16 cellular contexts compared by ENCODE assay signal in genomic region chr12:130920711-130921381, GRCh38. TPM values are rescaled to one million over a fixed set of nuclear protein-coding genes. Genes with fewer than 3 reads are reported as not detected.
DNase-seq lines count a peak whose midpoint lies in the region; ATAC-seq and TF ChIP-seq lines count a peak whose summit lies in the region.
"Had no signal": no experiment of that assay in that cellular context is flagged by ENCODE, and none has a peak within 500 bp of the region (broad histone marks: within the 10 kb centered on the region; RNA-seq: fewer than 3 reads in every experiment).

No MANE protein-coding gene starts in this region.

- 39 to 66% methylated on average over 8 of the region's 8 CpGs for WGBS in lung, 2 donors

- H3K9ac ChIP-seq in fibroblast of lung (ENCODE audit: insufficient read depth, low read length): no peak overlapping the region
- H3K9ac ChIP-seq: KMS-11 had no signal

- H3K27me3 Mint-ChIP-seq in HFFc6 (ENCODE audit: insufficient read depth): peaks cover 12% of the 10 kb centered on the region

- H3K27me3 ChIP-seq in fibroblast of lung (ENCODE audit: control insufficient read depth, insufficient read depth, low read length): no peaks in the 10 kb centered on the region
- no peaks in the 10 kb centered on the region for H3K27me3 ChIP-seq in lung (ENCODE audit: control insufficient read depth, insufficient read depth)
- H3K27me3 ChIP-seq in upper lobe of right lung: no peaks in the 10 kb centered on the region

- ATAC-seq in lung (ENCODE audit: insufficient read depth, low FRiP score) (peak; percentile 69), upper lobe of right lung (peak; percentile 76), HG03196 (IDR thresholded peaks at IDR 0.05; ENCODE audit: unreplicated experiment) (no peak)

- H3K4me1 Mint-ChIP-seq in HFFc6 (ENCODE audit: low read depth): peaks cover 15% of the 10 kb centered on the region

- no peak overlapping the region for H3K27ac Mint-ChIP-seq in HFFc6
- H3K27ac Mint-ChIP-seq: activated naive CD4-positive, alpha-beta T cell treated with anti-CD3 and anti-CD28 coated beads for 36 hours; stimulated activated naive CD8-positive, alpha-beta T cell treated with anti-CD3 and anti-CD28 coated beads, Interleukin-15, Interleukin-2, amounts not matched to agents 100 ng/mL and 50 ng/mL, for 24 hours had no signal

- H3K4me3 ChIP-seq in fibroblast of lung (replicated peaks in 1 of 4; ENCODE audit: control extremely low read depth in 1 of 4, insufficient read depth in 1 of 4, low read depth in 3 of 4, low read length in 4 of 4): no peak overlapping the region
- no peak overlapping the region for H3K4me3 ChIP-seq in lung
- no peak overlapping the region for H3K4me3 ChIP-seq in upper lobe of right lung

- peaks cover 4% of the 10 kb centered on the region for H3K4me1 ChIP-seq in fibroblast of lung (ENCODE audit: control insufficient read depth, extremely low read depth, insufficient read depth, low read length)
- H3K4me1 ChIP-seq in lung (ENCODE audit: control insufficient read depth in 2 of 2, insufficient read depth in 2 of 2, low read length in 2 of 2): peaks cover 0 to 8% of the 10 kb centered on the region in 2 donors
- H3K4me1 ChIP-seq in upper lobe of right lung: peaks cover 16% of the 10 kb centered on the region
- H3K4me1 ChIP-seq: Caco-2 had no signal

- DNase-seq in HFFc6 (peak; percentile 16), fibroblast of lung (ENCODE audit: low read depth in 2 of 2) (peak; percentile 1 to 88), lung (ENCODE audit: low spot score) (peak; percentile 93), upper lobe of right lung (peak; percentile 89), NCI-H748 (lab: John Stamatoyannopoulos, UW; ENCODE audit: unreplicated experiment) (no peak), NCI-H82 (lab: John Stamatoyannopoulos, UW) (no peak)
- DNase-seq in activated naive CD4-positive, alpha-beta T cell treated with Interleukin-2 at 50 U/mL for 16 hours: no peak
- DNase-seq: activated naive CD4-positive, alpha-beta T cell treated with anti-CD3 and anti-CD28 coated beads for 36 hours; Caco-2; erythroblast; NCI-H1694; retina; SHP77 treated with DMSO at 0.1 percent for 48 hours had no signal

- no peaks in the 10 kb centered on the region for H3K79me2 ChIP-seq in fibroblast of lung (ENCODE audit: control insufficient read depth, insufficient read depth, low read length)

- H2AFZ ChIP-seq in fibroblast of lung (ENCODE audit: low read length): no peak overlapping the region

- H4K20me1 ChIP-seq in fibroblast of lung (ENCODE audit: control insufficient read depth, extremely low read depth, insufficient read depth, low read length): no peaks in the 10 kb centered on the region

- peak overlapping the region; percentile 3; the same call in 1 of the 2 replicates for H3K4me3 Mint-ChIP-seq in HFFc6
- H3K4me3 Mint-ChIP-seq: activated naive CD4-positive, alpha-beta T cell treated with anti-CD3 and anti-CD28 coated beads for 36 hours; stimulated activated naive CD8-positive, alpha-beta T cell treated with anti-CD3 and anti-CD28 coated beads, Interleukin-15, Interleukin-2, amounts not matched to agents 100 ng/mL and 50 ng/mL, for 24 hours had no signal

- TF ChIP-seq CTCF in HFFc6 (IDR thresholded peaks at IDR 0.05) (no peak), fibroblast of lung (conservative IDR thresholded peaks at IDR 0.05 in 1 of 2, IDR thresholded peaks at IDR 0.05 in 1 of 2; ENCODE audit: low read depth in 1 of 2, low read length in 2 of 2) (no peak), lung (IDR thresholded peaks at IDR 0.05; ENCODE audit: control extremely low read depth, extremely low read depth) (no peak), upper lobe of right lung (IDR thresholded peaks at IDR 0.05) (no peak)

- H3K9me3 ChIP-seq in fibroblast of lung (ENCODE audit: control insufficient read depth, insufficient read depth, low read depth, low read length) (no peaks in the 10 kb centered on the region), lung (ENCODE audit: control insufficient read depth in 2 of 2, insufficient read depth in 1 of 2, low read length in 1 of 2) (no peaks in the 10 kb centered on the region), upper lobe of right lung (no peaks in the 10 kb centered on the region)
- H3K9me3 ChIP-seq: Caco-2 had no signal

- no peak overlapping the region for H3K27ac ChIP-seq in fibroblast of lung (ENCODE audit: insufficient read depth, low read length)
- H3K27ac ChIP-seq in lung (ENCODE audit: low read depth in 1 of 2, low read length in 1 of 2): peak overlapping the region in 1 of 2 donors; percentile 79
- peak overlapping the region; percentile 34 for H3K27ac ChIP-seq in upper lobe of right lung
- H3K27ac ChIP-seq: KMS-11 had no signal

- no peaks in the 10 kb centered on the region for H3K36me3 Mint-ChIP-seq in HFFc6 (ENCODE audit: low read depth)

- intact Hi-C loops in upper lobe of right lung (cut with DNase I): no loop called here

- H3K4me2 ChIP-seq in fibroblast of lung (ENCODE audit: extremely low read depth, insufficient read depth, low read length): no peak overlapping the region
- H3K4me2 ChIP-seq: KMS-11 had no signal

- H3K36me3 ChIP-seq in fibroblast of lung (ENCODE audit: control insufficient read depth, insufficient read depth, low read length) (no peaks in the 10 kb centered on the region), lung (ENCODE audit: control insufficient read depth in 2 of 2, insufficient read depth in 2 of 2, low read length in 2 of 2) (no peaks in the 10 kb centered on the region), upper lobe of right lung (no peaks in the 10 kb centered on the region)

- H3K9me3 Mint-ChIP-seq in HFFc6: no peaks in the 10 kb centered on the region
- H3K9me3 Mint-ChIP-seq: stimulated activated naive CD8-positive, alpha-beta T cell treated with anti-CD3 and anti-CD28 coated beads, Interleukin-15, Interleukin-2, amounts not matched to agents 100 ng/mL and 50 ng/mL, for 24 hours had no signal

RNA-seq across cellular contexts. Expression of gene ADGRD1, which starts 32.9 kb away (rescaled TPM):
- not detected for total RNA-seq in HFFc6 (2021; fragmentation: NEBNext Ultra II Directional; extraction: Animal tissue kit (Norgen Biotek cat#: 25700))
- 7.3 and 13.4 TPM in 2 replicates for total RNA-seq in fibroblast of lung
- 6.9 and 11.6 TPM in 2 replicates for polyA plus RNA-seq in fibroblast of lung
- polyA plus RNA-seq in fibroblast of lung (2012): 5.6 and 9.7 TPM in 2 replicates
- polyA minus RNA-seq in fibroblast of lung (ENCODE audit: low replicate concordance): 27.9 and 48.0 TPM in 2 replicates
- 10 to 100 TPM; 66.2 to 85.6 TPM for total RNA-seq in lung
- polyA plus RNA-seq in lung: 10 to 100 TPM; 23.5 to 27.2 TPM
- total RNA-seq in upper lobe of right lung: 113 TPM
- total RNA-seq: activated naive CD4-positive, alpha-beta T cell treated with anti-CD3 and anti-CD28 coated beads for 36 hours had no signal

RNA-seq across cellular contexts. Expression of gene RAN, which starts 49.0 kb away (rescaled TPM):
- 1,000 to 10,000 TPM; 1,033 to 1,278 (median 1,071) TPM for total RNA-seq in HFFc6 (2021; fragmentation: NEBNext Ultra II Directional; extraction: Animal tissue kit (Norgen Biotek cat#: 25700))
- total RNA-seq in fibroblast of lung (409 and 445 TPM in 2 replicates), lung (100 to 1,000 TPM; 210 to 505 TPM), upper lobe of right lung (310 TPM)
- polyA plus RNA-seq in fibroblast of lung (1,342 and 2,198 TPM in 2 replicates), lung (100 to 1,000 TPM; 212 to 495 TPM)
- polyA plus RNA-seq in fibroblast of lung (2012): 872 and 1,383 TPM in 2 replicates
- 221 and 439 TPM in 2 replicates for polyA minus RNA-seq in fibroblast of lung (ENCODE audit: low replicate concordance)

Comparison
In these comparisons a context has a peak if more than half of its experiments do, and no peak if none do; other contexts are left out.
1. DNase-seq: peak in HFFc6 (single experiment), fibroblast of lung (2 of 2), lung (single experiment) and upper lobe of right lung (single experiment); none in NCI-H748 (single experiment), NCI-H82 (single experiment) and activated naive CD4-positive, alpha-beta T cell treated with Interleukin-2 at 50 U/mL for 16 hours (single experiment).